8 cellular contexts compared by ENCODE assay signal in genomic region chr2:241102239-241102803, GRCh38. TPM values are rescaled to one million over a fixed set of nuclear protein-coding genes. Genes with fewer than 3 reads are reported as not detected.
DNase-seq lines count a peak whose midpoint lies in the region; ATAC-seq and TF ChIP-seq lines count a peak whose summit lies in the region.

A gene with protein sequence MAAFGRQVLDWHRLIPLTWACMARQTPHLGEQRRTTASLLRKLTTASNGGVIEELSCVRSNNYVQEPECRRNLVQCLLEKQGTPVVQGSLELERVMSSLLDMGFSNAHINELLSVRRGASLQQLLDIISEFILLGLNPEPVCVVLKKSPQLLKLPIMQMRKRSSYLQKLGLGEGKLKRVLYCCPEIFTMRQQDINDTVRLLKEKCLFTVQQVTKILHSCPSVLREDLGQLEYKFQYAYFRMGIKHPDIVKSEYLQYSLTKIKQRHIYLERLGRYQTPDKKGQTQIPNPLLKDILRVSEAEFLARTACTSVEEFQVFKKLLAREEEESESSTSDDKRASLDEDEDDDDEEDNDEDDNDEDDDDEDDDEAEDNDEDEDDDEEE (minus strand): TSS chr2:241102287. CDS start chr2:241102273, 14 bp downstream.

- H3K4me2 ChIP-seq in fibroblast of lung (ENCODE audit: extremely low read depth, insufficient read depth, low read length) = peak within 1 kb of the TSS; percentile 90

- no peaks in the 10 kb centered on the region for H3K9me3 ChIP-seq in fibroblast of lung (ENCODE audit: control insufficient read depth, insufficient read depth, low read depth, low read length)
- H3K9me3 ChIP-seq in naive thymus-derived CD4-positive, alpha-beta T cell (ENCODE audit: control insufficient read depth in 2 of 3, low read length in 3 of 3) = no peaks in the 10 kb centered on the region

- H3K79me2 ChIP-seq in fibroblast of lung (ENCODE audit: control insufficient read depth, insufficient read depth, low read length) = peaks cover 24% of the 10 kb centered on the region

- H3K9ac ChIP-seq in fibroblast of lung (ENCODE audit: insufficient read depth, low read length) = peak within 1 kb of the TSS; percentile 89

- H4K20me1 ChIP-seq in fibroblast of lung (ENCODE audit: control insufficient read depth, extremely low read depth, insufficient read depth, low read length) = no peaks in the 10 kb centered on the region

- H2AFZ ChIP-seq in fibroblast of lung (ENCODE audit: low read length) = peak within 1 kb of the TSS; percentile 95

- peak within 1 kb of the TSS; percentile 96 for H3K27ac Mint-ChIP-seq in activated T-helper 17 cell treated with anti-CD3 and anti-CD28 coated beads, Interleukin-2, amount 50 U/mL, for 72 hours
- H3K27ac Mint-ChIP-seq in naive thymus-derived CD4-positive, alpha-beta T cell = peak within 1 kb of the TSS; percentile 96 to 99 (median 99)
- H3K27ac Mint-ChIP-seq in stimulated activated naive B cell treated with anti-CD40 and anti-IgM and Interleukin-4, amounts not matched to agents 10 μg/mL and 1 μg/mL and 100 μg/mL, for 72 hours = peak within 1 kb of the TSS; percentile 98

- peak within 1 kb of the TSS; percentile 73 to 86 (median 78) for H3K4me3 ChIP-seq in fibroblast of lung (replicated peaks in 1 of 4; ENCODE audit: control extremely low read depth in 1 of 4, insufficient read depth in 1 of 4, low read depth in 3 of 4, low read length in 4 of 4)
- H3K4me3 ChIP-seq in naive thymus-derived CD4-positive, alpha-beta T cell (ENCODE audit: low read length) = peak within 1 kb of the TSS; percentile 89

- ATAC-seq in GM21717 (IDR thresholded peaks at IDR 0.05; ENCODE audit: unreplicated experiment) = peak; percentile 83
- peak; percentile 96 for ATAC-seq in activated T-helper 17 cell treated with anti-CD3 and anti-CD28 coated beads, Interleukin-2, amount 50 U/mL, for 72 hours (replicated peaks)
- peak; percentile 98 for ATAC-seq in naive thymus-derived CD4-positive, alpha-beta T cell
- ATAC-seq in stimulated activated naive B cell treated with anti-CD40 and anti-IgM and Interleukin-4, amounts not matched to agents 10 μg/mL and 1 μg/mL and 100 μg/mL, for 72 hours (replicated peaks) = peak; percentile 98 to 100

- no peaks in the 10 kb centered on the region for H3K4me1 ChIP-seq in fibroblast of lung (ENCODE audit: control insufficient read depth, extremely low read depth, insufficient read depth, low read length)
- peaks cover 29 to 55% of the 10 kb centered on the region in 2 donors for H3K4me1 ChIP-seq in naive thymus-derived CD4-positive, alpha-beta T cell (ENCODE audit: control insufficient read depth in 2 of 2, insufficient read depth in 2 of 2, low read length in 2 of 2)

- intact Hi-C loops in naive thymus-derived CD4-positive, alpha-beta T cell (cut with micrococcal nuclease) = loop anchor here (1.0 to 10.0 kb wide), 12 partner anchors 10 to 782 kb away; partner anchors contain the start of genes HDLBP (in 2 of the 2), SEPTIN2 (in 2 of the 2), ATG4B (in 1 of the 2) and PASK (in 1 of the 2)

- H3K9me3 Mint-ChIP-seq in activated T-helper 17 cell treated with anti-CD3 and anti-CD28 coated beads, Interleukin-2, amount 50 U/mL, for 72 hours = no peaks in the 10 kb centered on the region
- no peaks in the 10 kb centered on the region for H3K9me3 Mint-ChIP-seq in naive thymus-derived CD4-positive, alpha-beta T cell
- H3K9me3 Mint-ChIP-seq in stimulated activated naive B cell treated with anti-CD40 and anti-IgM and Interleukin-4, amounts not matched to agents 10 μg/mL and 1 μg/mL and 100 μg/mL, for 72 hours = no peaks in the 10 kb centered on the region

- peaks cover 17% of the 10 kb centered on the region for H3K4me1 Mint-ChIP-seq in activated T-helper 17 cell treated with anti-CD3 and anti-CD28 coated beads, Interleukin-2, amount 50 U/mL, for 72 hours
- peaks cover 27 to 84% (median 64%) of the 10 kb centered on the region in 7 donors for H3K4me1 Mint-ChIP-seq in naive thymus-derived CD4-positive, alpha-beta T cell
- H3K4me1 Mint-ChIP-seq in stimulated activated naive B cell treated with anti-CD40 and anti-IgM and Interleukin-4, amounts not matched to agents 10 μg/mL and 1 μg/mL and 100 μg/mL, for 72 hours = peaks cover 20 to 47% of the 10 kb centered on the region in 2 donors

- peak within 1 kb of the TSS; percentile 93 for H3K4me3 Mint-ChIP-seq in activated T-helper 17 cell treated with anti-CD3 and anti-CD28 coated beads, Interleukin-2, amount 50 U/mL, for 72 hours
- peak within 1 kb of the TSS; percentile 86 to 99 (median 96) for H3K4me3 Mint-ChIP-seq in naive thymus-derived CD4-positive, alpha-beta T cell
- peak within 1 kb of the TSS; percentile 95 to 97 for H3K4me3 Mint-ChIP-seq in stimulated activated naive B cell treated with anti-CD40 and anti-IgM and Interleukin-4, amounts not matched to agents 10 μg/mL and 1 μg/mL and 100 μg/mL, for 72 hours

- CTCF ChIA-PET in naive thymus-derived CD4-positive, alpha-beta T cell (lab: Charles Lee) = interaction anchor here (0.5 to 1.5 kb wide), 4 partner anchors 22 to 60 kb away, joined by 3 to 5 read pairs (median 4); no protein-coding TSS in a partner anchor

- no peaks in the 10 kb centered on the region for H3K27me3 ChIP-seq in fibroblast of lung (ENCODE audit: control insufficient read depth, insufficient read depth, low read length)
- no peaks in the 10 kb centered on the region for H3K27me3 ChIP-seq in naive thymus-derived CD4-positive, alpha-beta T cell (ENCODE audit: control insufficient read depth in 2 of 2, insufficient read depth in 2 of 2, low read length in 2 of 2)

- H3K36me3 Mint-ChIP-seq in activated T-helper 17 cell treated with anti-CD3 and anti-CD28 coated beads, Interleukin-2, amount 50 U/mL, for 72 hours (ENCODE audit: low read depth) = peaks cover 68% of the 10 kb centered on the region
- peaks cover 9 to 42% (median 16%) of the 10 kb centered on the region in 5 donors for H3K36me3 Mint-ChIP-seq in naive thymus-derived CD4-positive, alpha-beta T cell
- peaks cover 25 to 51% of the 10 kb centered on the region in 2 donors for H3K36me3 Mint-ChIP-seq in stimulated activated naive B cell treated with anti-CD40 and anti-IgM and Interleukin-4, amounts not matched to agents 10 μg/mL and 1 μg/mL and 100 μg/mL, for 72 hours

- TF ChIP-seq CTCF in fibroblast of lung (conservative IDR thresholded peaks at IDR 0.05 in 1 of 2, IDR thresholded peaks at IDR 0.05 in 1 of 2; ENCODE audit: low read depth in 1 of 2, low read length in 2 of 2) = no peak

- H3K36me3 ChIP-seq in fibroblast of lung (ENCODE audit: control insufficient read depth, insufficient read depth, low read length) = peaks cover 3% of the 10 kb centered on the region
- H3K36me3 ChIP-seq in naive thymus-derived CD4-positive, alpha-beta T cell (ENCODE audit: control insufficient read depth in 2 of 3, insufficient read depth in 3 of 3, low read length in 3 of 3) = peaks cover under 1 to 33% (median 7%) of the 10 kb centered on the region in 3 experiments

- POLR2A ChIA-PET in naive thymus-derived CD4-positive, alpha-beta T cell (lab: Charles Lee) = interaction anchor here (0.7 to 13.6 kb wide), 14 partner anchors 8 to 214 kb away, joined by 3 to 150 read pairs (median 4); partner anchors contain the start of genes HDLBP, PASK, PPP1R7 and SEPTIN2

- peak; percentile 57 for DNase-seq in DMS79 (lab: John Stamatoyannopoulos, UW)
- DNase-seq in KG1 (lab: John Stamatoyannopoulos, UW) = peak; percentile 84
- DNase-seq in RPMI7951 (ENCODE audit: low read depth) = peak; percentile 84
- peak; percentile 80 for DNase-seq in fibroblast of lung (ENCODE audit: low read depth in 2 of 2)
- DNase-seq in naive thymus-derived CD4-positive, alpha-beta T cell = peak; percentile 80 to 91 (median 86)
- peak; percentile 88 for DNase-seq in stimulated activated naive B cell treated with anti-CD40 and anti-IgM and Interleukin-4, amounts not matched to agents 10 μg/mL and 1 μg/mL and 100 μg/mL, for 72 hours

- H3K27ac ChIP-seq in fibroblast of lung (ENCODE audit: insufficient read depth, low read length) = peak within 1 kb of the TSS; percentile 71
- peak within 1 kb of the TSS; percentile 92 for H3K27ac ChIP-seq in naive thymus-derived CD4-positive, alpha-beta T cell (ENCODE audit: low read depth, low read length)

- no peaks in the 10 kb centered on the region for H3K27me3 Mint-ChIP-seq in activated T-helper 17 cell treated with anti-CD3 and anti-CD28 coated beads, Interleukin-2, amount 50 U/mL, for 72 hours
- H3K27me3 Mint-ChIP-seq in naive thymus-derived CD4-positive, alpha-beta T cell = no peaks in the 10 kb centered on the region
- H3K27me3 Mint-ChIP-seq in stimulated activated naive B cell treated with anti-CD40 and anti-IgM and Interleukin-4, amounts not matched to agents 10 μg/mL and 1 μg/mL and 100 μg/mL, for 72 hours = no peaks in the 10 kb centered on the region

RNA-seq across cellular contexts. Expression of the gene that starts here (rescaled TPM):
- total RNA-seq in RPMI7951 (2014; rRNA removed; shearing (Covaris generic)) = 23.9 and 30.8 TPM in 2 replicates
- total RNA-seq in activated T-helper 17 cell treated with anti-CD3 and anti-CD28 coated beads, Interleukin-2, amount 50 U/mL, for 72 hours = 10 to 100 TPM; 36.4 to 86.5 TPM
- total RNA-seq in fibroblast of lung = 29.0 and 31.7 TPM in 2 replicates
- 35.5 and 38.9 TPM in 2 replicates for polyA plus RNA-seq in fibroblast of lung
- polyA plus RNA-seq in fibroblast of lung (2012) = 22.9 and 27.3 TPM in 2 replicates
- 1.5 and 19.5 TPM in 2 replicates for polyA minus RNA-seq in fibroblast of lung (ENCODE audit: low replicate concordance)
- total RNA-seq in naive thymus-derived CD4-positive, alpha-beta T cell = 100 to 1,000 TPM in 2 of 5 experiments, 10 to 100 TPM in 3; 45.3 to 214 (median 91.8) TPM
- 10 to 100 TPM; 73.1 to 82.3 TPM for polyA plus RNA-seq in naive thymus-derived CD4-positive, alpha-beta T cell

Comparison
In these comparisons a context has a peak if more than half of its experiments do, and no peak if none do; other contexts are left out.
1. Peak in every context shown above with its lines: DNase-seq, ATAC-seq, H3K4me3 ChIP-seq and H3K27ac ChIP-seq.